In genomic region chr6:43181942-43182860, GRCh38 we compare ENCODE assay signal across 8 cellular contexts. TPM values are rescaled to one million over a fixed set of nuclear protein-coding genes. Genes with fewer than 3 reads are reported as not detected.
DNase-seq lines count a peak whose midpoint lies in the region; ATAC-seq and TF ChIP-seq lines count a peak whose summit lies in the region.

Gene CUL9 (plus strand): TSS chr6:43182196. CDS start chr6:43184311, 2,115 bp downstream.

- POLR2A ChIA-PET in IMR-90 (lab: Charles Lee; ENCODE audit: unreplicated experiment), result interaction anchor here (0.6 to 1.2 kb wide), 3 partner anchors 9 to 15 kb away, joined by 3 to 14 read pairs (median 6); no protein-coding TSS in a partner anchor

- H3K36me3 ChIP-seq in IMR-90 (ENCODE audit: control insufficient read depth, insufficient read depth, low read length), result peaks cover 49% of the 10 kb centered on the region

- H4K20me1 ChIP-seq in IMR-90 (ENCODE audit: insufficient read depth, low read length), result no peaks in the 10 kb centered on the region

- H3K18ac ChIP-seq in IMR-90 (ENCODE audit: low read depth, low read length), result peak within 1 kb of the TSS; percentile 54; the same call in 1 of the 2 replicates

- peaks cover 14% of the 10 kb centered on the region for H3K36me3 Mint-ChIP-seq in neural crest cell (ENCODE audit: low read depth)

- peaks cover 2% of the 10 kb centered on the region for H3K4me1 ChIP-seq in IMR-90 (ENCODE audit: control insufficient read depth, insufficient read depth, low read length)

- H3K14ac ChIP-seq in IMR-90 (replicated peaks; ENCODE audit: low read depth, low read length), result peak within 1 kb of the TSS; percentile 95

- intact Hi-C loops in IMR-90 (cut with micrococcal nuclease), result no loop called here

- 4% methylated on average over 22 of the region's 51 CpGs; no CpG with 5 or more reads in 1 of the 2 experiments for WGBS in IMR-90 (ENCODE audit: extremely low coverage in 2 of 2, insufficient read length in 1 of 2), 2 experiments

- peak within 1 kb of the TSS; percentile 78 for H2BK5ac ChIP-seq in IMR-90 (ENCODE audit: low read depth, low read length, poor library complexity, severe bottlenecking)

- H2AK9ac ChIP-seq in IMR-90 (replicated peaks; ENCODE audit: low read depth, low read length, poor library complexity), result peak within 1 kb of the TSS; percentile 72

- H4K8ac ChIP-seq in IMR-90 (ENCODE audit: low read depth in 2 of 2, low read length in 2 of 2), result peak within 1 kb of the TSS; percentile 88 to 97

- dilution Hi-C loops in IMR-90 (cut with HindIII; ENCODE audit: low sequenced_read_pairs, unreplicated experiment), result no loop called here

- no peaks in the 10 kb centered on the region for H3K27me3 ChIP-seq in IMR-90 (ENCODE audit: control insufficient read depth, insufficient read depth, low read length)

- H3K4me3 Mint-ChIP-seq in neural crest cell, result peak within 1 kb of the TSS; percentile 90
- peak within 1 kb of the TSS; percentile 94 for H3K4me3 Mint-ChIP-seq in stimulated activated naive CD8-positive, alpha-beta T cell treated with anti-CD3 and anti-CD28 coated beads, Interleukin-15, amount 100 ng/mL, for 72 hours

- no peaks in the 10 kb centered on the region; the same call in 1 of the 2 replicates for H3K9me1 ChIP-seq in IMR-90 (ENCODE audit: insufficient read depth, low read length)

- no peak within 1 kb of the TSS for H2BK15ac ChIP-seq in IMR-90 (ENCODE audit: low read depth, low read length)

- H4K5ac ChIP-seq in IMR-90 (ENCODE audit: low read depth, low read length), result peak within 1 kb of the TSS; percentile 98

- no peaks in the 10 kb centered on the region for H3K27me3 Mint-ChIP-seq in neural crest cell (ENCODE audit: low read depth)
- no peaks in the 10 kb centered on the region for H3K27me3 Mint-ChIP-seq in stimulated activated naive CD8-positive, alpha-beta T cell treated with anti-CD3 and anti-CD28 coated beads, Interleukin-15, amount 100 ng/mL, for 72 hours

- TF ChIP-seq CTCF in IMR-90 (conservative IDR thresholded peaks at IDR 0.05; ENCODE audit: low read depth, low read length), result no peak
- TF ChIP-seq CTCF in foreskin fibroblast (IDR thresholded peaks at IDR 0.05; ENCODE audit: low read depth, low read length), result no peak
- no peak for TF ChIP-seq CTCF in neural crest cell (conservative IDR thresholded peaks at IDR 0.05)

- in situ Hi-C loops in IMR-90 (cut with MboI; ENCODE audit: low sequenced_read_pairs), result no loop called here

- peaks cover 10 to 49% of the 10 kb centered on the region in 2 experiments for H3K79me1 ChIP-seq in IMR-90 (ENCODE audit: low read depth in 1 of 2, low read length in 2 of 2)

- peak within 1 kb of the TSS; percentile 91 for H3K4ac ChIP-seq in IMR-90 (ENCODE audit: low read depth, low read length)

- peaks cover 28% of the 10 kb centered on the region for H3K4me1 Mint-ChIP-seq in neural crest cell
- H3K4me1 Mint-ChIP-seq in stimulated activated naive CD8-positive, alpha-beta T cell treated with anti-CD3 and anti-CD28 coated beads, Interleukin-15, amount 100 ng/mL, for 72 hours, result peaks cover 51% of the 10 kb centered on the region

- H3K9me3 ChIP-seq in IMR-90 (ENCODE audit: control insufficient read depth, insufficient read depth, low read length), result no peaks in the 10 kb centered on the region

- peak within 1 kb of the TSS; percentile 90 for H3K4me3 ChIP-seq in IMR-90 (ENCODE audit: insufficient read depth, low read depth, low read length)
- H3K4me3 ChIP-seq in foreskin fibroblast (ENCODE audit: low read depth in 1 of 2, low read length in 2 of 2), result peak within 1 kb of the TSS; percentile 68 to 84

- TF ChIP-seq POLR2A in IMR-90 (IDR thresholded peaks at IDR 0.05; ENCODE audit: low read depth, low read length), result peak; percentile 37; the same call in 1 of the 2 replicates

- peak within 1 kb of the TSS; percentile 79 for H3K27ac ChIP-seq in IMR-90 (ENCODE audit: insufficient read depth, low read length)

- peak; percentile 42 for DNase-seq in DMS153 (lab: John Stamatoyannopoulos, UW)
- DNase-seq in IMR-90, result peak; percentile 58
- DNase-seq in SHP77 treated with DMSO at 0.1 percent for 48 hours (lab: John Stamatoyannopoulos, UW), result peak; percentile 65
- peak; percentile 60 for DNase-seq in activated gamma-delta T cell treated with anti-CD3 and anti-CD28 coated beads, Interleukin-2, amount 50 U/mL, for 16 hours (ENCODE audit: low read depth)
- peak; percentile 78 to 94 for DNase-seq in foreskin fibroblast
- DNase-seq in neural crest cell (ENCODE audit: low read depth, low spot score), result peak; percentile 43
- peak; percentile 75 to 82 for DNase-seq in stimulated activated naive CD8-positive, alpha-beta T cell treated with anti-CD3 and anti-CD28 coated beads, Interleukin-15, amount 100 ng/mL, for 72 hours

- ATAC-seq in GM21390 (IDR thresholded peaks at IDR 0.05; ENCODE audit: unreplicated experiment) (peak; percentile 95), IMR-90 (ENCODE audit: low read depth) (peak; percentile 96)
- ATAC-seq in stimulated activated naive CD8-positive, alpha-beta T cell treated with anti-CD3 and anti-CD28 coated beads, Interleukin-15, amount 100 ng/mL, for 72 hours, result peak; percentile 98

- peak within 1 kb of the TSS; percentile 97 for H3K9ac ChIP-seq in IMR-90 (ENCODE audit: low read depth, low read length)

- no peaks in the 10 kb centered on the region for H3K9me3 Mint-ChIP-seq in neural crest cell
- no peaks in the 10 kb centered on the region for H3K9me3 Mint-ChIP-seq in stimulated activated naive CD8-positive, alpha-beta T cell treated with anti-CD3 and anti-CD28 coated beads, Interleukin-15, amount 100 ng/mL, for 72 hours

- H3K4me2 ChIP-seq in IMR-90 (ENCODE audit: low read depth, low read length), result peak within 1 kb of the TSS; percentile 99

- TF ChIP-seq RAD21 in IMR-90 (IDR thresholded peaks at IDR 0.05; ENCODE audit: low read length), result no peak

- CTCF ChIA-PET in IMR-90 (lab: Yijun Ruan, JAX), result interaction anchor here (0.8 kb wide), 1 partner anchor 10 kb away, joined by 6 read pairs; no protein-coding TSS in a partner anchor

- peak within 1 kb of the TSS; percentile 89 for H3K23ac ChIP-seq in IMR-90 (ENCODE audit: low read depth, low read length)

- H2BK120ac ChIP-seq in IMR-90 (ENCODE audit: low read depth, low read length), result peak within 1 kb of the TSS; percentile 32; the same call in 1 of the 2 replicates

- H4K91ac ChIP-seq in IMR-90 (ENCODE audit: insufficient read depth, low read depth, low read length), result peak within 1 kb of the TSS; percentile 57

- H3K27ac Mint-ChIP-seq in neural crest cell (ENCODE audit: unreplicated experiment), result peak within 1 kb of the TSS; percentile 81
- H3K27ac Mint-ChIP-seq in stimulated activated naive CD8-positive, alpha-beta T cell treated with anti-CD3 and anti-CD28 coated beads, Interleukin-15, amount 100 ng/mL, for 72 hours, result peak within 1 kb of the TSS; percentile 93

- no peak within 1 kb of the TSS for H2BK20ac ChIP-seq in IMR-90 (ENCODE audit: low read depth, low read length)

- H3K56ac ChIP-seq in IMR-90 (ENCODE audit: extremely low read depth, insufficient read depth, low read length), result peak within 1 kb of the TSS; percentile 65; the same call in 1 of the 2 replicates

- H2AK5ac ChIP-seq in IMR-90 (ENCODE audit: low read depth, low read length), result peak within 1 kb of the TSS; percentile 89

- BruUV-seq in IMR-90 (replicated peaks; lab: Mats Ljungman, UMichigan), result no TSS peak

- peak within 1 kb of the TSS; percentile 90 for H2AFZ ChIP-seq in IMR-90 (replicated peaks; ENCODE audit: low read length, poor library complexity)

TF ChIP-seq in IMR-90, 13 proteins besides CTCF, POLR2A, EP300 and RAD21:
- peak; percentile 54; the same call in 1 of the 2 replicates for TF ChIP-seq MAZ (IDR thresholded peaks at IDR 0.05; ENCODE audit: borderline replicate concordance, low read depth, low read length)
- no peak for TF ChIP-seq MAFK (IDR thresholded peaks at IDR 0.05; ENCODE audit: low read depth, low read length)
- TF ChIP-seq CEBPB (IDR thresholded peaks at IDR 0.05; ENCODE audit: low read depth, low read length), result no peak
- TF ChIP-seq ELK1 (IDR thresholded peaks at IDR 0.05; ENCODE audit: borderline replicate concordance, low read depth, low read length), result no peak
- 0 out of 2 replicates have a peak, but pooled peaks have one; percentile 50 for TF ChIP-seq BHLHE40 (IDR thresholded peaks at IDR 0.05; ENCODE audit: low read depth, low read length)
- TF ChIP-seq USF2 (IDR thresholded peaks at IDR 0.05; ENCODE audit: low read depth, low read length), result peak; percentile 46; the same call in 1 of the 2 replicates
- no peak for TF ChIP-seq RFX5 (IDR thresholded peaks at IDR 0.05; ENCODE audit: low read depth, low read length)
- TF ChIP-seq MXI1 (IDR thresholded peaks at IDR 0.05; ENCODE audit: borderline replicate concordance, low read depth, low read length), result peak; percentile 81; the same call in 1 of the 2 replicates

RNA-seq across cellular contexts. Expression of gene CUL9, which starts in this region (rescaled TPM):
- 6.1 and 7.7 TPM in 2 replicates for total RNA-seq in IMR-90 (2012; rRNA removed)
- 19.1 and 19.5 TPM in 2 replicates for polyA plus RNA-seq in IMR-90 (2012; rRNA removed)
- polyA plus RNA-seq in IMR-90 (2012; cell fraction: cytosol; rRNA removed), result 10.0 and 10.2 TPM in 2 replicates
- 166 and 221 TPM in 2 replicates for polyA plus RNA-seq in IMR-90 (2012; cell fraction: nucleus; rRNA removed; ENCODE audit: low replicate concordance)
- 37.2 and 37.5 TPM in 2 replicates for total RNA-seq in neural crest cell

Comparison
In these comparisons a context has a peak if more than half of its experiments do, and no peak if none do; other contexts are left out.
1. Peak in every context shown above with its lines: DNase-seq, ATAC-seq, H3K4me3 ChIP-seq and H3K27ac ChIP-seq.